10 cellular contexts compared by ENCODE assay signal in genomic region chr5:10555134-10555733, GRCh38. TPM values are rescaled to one million over a fixed set of nuclear protein-coding genes. Genes with fewer than 3 reads are reported as not detected.
DNase-seq lines count a peak whose midpoint lies in the region; ATAC-seq and TF ChIP-seq lines count a peak whose summit lies in the region.
"Had no signal": no experiment of that assay in that cellular context is flagged by ENCODE, and none has a peak within 500 bp of the region (broad histone marks: within the 10 kb centered on the region; RNA-seq: fewer than 3 reads in every experiment).

No MANE protein-coding gene starts in this region.

- no peaks in the 10 kb centered on the region for H3K9me3 Mint-ChIP-seq in Calu3 (ENCODE audit: low read depth, unreplicated experiment)
- H3K9me3 Mint-ChIP-seq: dendritic cell treated with granulocyte-macrophage colony-stimulating factor and Interleukin-4, amounts not matched to agents 40 ng/mL and 50 ng/mL, for 4 days had no signal

- no peaks in the 10 kb centered on the region for H3K36me3 ChIP-seq in mesodermal cell (ENCODE audit: control insufficient read depth, insufficient read depth, low read length)
- no peaks in the 10 kb centered on the region for H3K36me3 ChIP-seq in esophagus squamous epithelium

- TF ChIP-seq POLR2A in esophagus squamous epithelium (IDR thresholded peaks at IDR 0.05), result no peak

- peaks cover 4% of the 10 kb centered on the region for H3K36me3 Mint-ChIP-seq in Calu3 (ENCODE audit: insufficient read depth, unreplicated experiment)

- H3K27ac ChIP-seq in mesodermal cell (ENCODE audit: low read depth, low read length, severe bottlenecking), result peak overlapping the region; percentile 89
- H3K27ac ChIP-seq in esophagus squamous epithelium, result no peak overlapping the region
- H3K27ac ChIP-seq: psoas muscle had no signal

- H3K4me1 Mint-ChIP-seq in Calu3 (ENCODE audit: low read depth, unreplicated experiment), result peaks cover 64% of the 10 kb centered on the region

- peaks cover 6% of the 10 kb centered on the region for H3K27me3 Mint-ChIP-seq in Calu3 (ENCODE audit: unreplicated experiment)

- CTCF ChIA-PET in Calu3 (lab: Charles Lee), result no interaction called here

- H3K27me3 ChIP-seq in esophagus squamous epithelium, result no peaks in the 10 kb centered on the region

- no peak for ATAC-seq in HG02970 (IDR thresholded peaks at IDR 0.05; ENCODE audit: low FRiP score, unreplicated experiment)
- ATAC-seq: psoas muscle had no signal

- H3K4me3 ChIP-seq in astrocyte of the cerebellum (ENCODE audit: low read depth, low read length) (no peak overlapping the region), mesodermal cell (ENCODE audit: extremely low read depth, insufficient read depth, low read length, poor library complexity, severe bottlenecking) (no peak overlapping the region), esophagus squamous epithelium (no peak overlapping the region)
- H3K4me3 ChIP-seq: psoas muscle had no signal

- peak; percentile 31 for DNase-seq in Calu3
- DNase-seq in M059J (ENCODE audit: low read depth), result peak; percentile 99
- peak; percentile 79 for DNase-seq in astrocyte of the cerebellum (ENCODE audit: low read depth)
- DNase-seq in esophagus squamous epithelium (lab: John Stamatoyannopoulos, UW), result no peak
- no peak for DNase-seq in NAMALWA (ENCODE audit: low spot score)
- DNase-seq in NCI-H2029 treated with DMSO at 0.1 percent for 48 hours (lab: John Stamatoyannopoulos, UW), result no peak
- DNase-seq: psoas muscle had no signal

- H3K4me3 Mint-ChIP-seq in Calu3 (ENCODE audit: low read depth, unreplicated experiment), result no peak overlapping the region
- H3K4me3 Mint-ChIP-seq: dendritic cell treated with granulocyte-macrophage colony-stimulating factor and Interleukin-4, amounts not matched to agents 40 ng/mL and 50 ng/mL, for 4 days had no signal

- no TSS peak for BruUV-seq in Calu3 (replicated peaks; lab: Mats Ljungman, UMichigan)

- H3K27ac Mint-ChIP-seq in Calu3 (ENCODE audit: unreplicated experiment), result peak overlapping the region; percentile 8
- H3K27ac Mint-ChIP-seq: dendritic cell treated with granulocyte-macrophage colony-stimulating factor and Interleukin-4, amounts not matched to agents 40 ng/mL and 50 ng/mL, for 4 days had no signal

- intact Hi-C loops in Calu3 (cut with micrococcal nuclease; ENCODE audit: unreplicated experiment), result loop anchor here (5.0 kb wide), 1 partner anchor 47 kb away; no protein-coding TSS in a partner anchor
- intact Hi-C loops in esophagus squamous epithelium (cut with DNase I), result no loop called here

- H3K4me1 ChIP-seq in mesodermal cell (ENCODE audit: control insufficient read depth, insufficient read depth, low read length, poor library complexity, severe bottlenecking) (peaks cover 76% of the 10 kb centered on the region), esophagus squamous epithelium (peaks cover 24 to 65% (median 47%) of the 10 kb centered on the region in 3 donors)
- H3K4me1 ChIP-seq: psoas muscle had no signal

- TF ChIP-seq CTCF in Calu3 (IDR thresholded peaks at IDR 0.05; ENCODE audit: unreplicated experiment) (no peak), astrocyte of the cerebellum (IDR thresholded peaks at IDR 0.05; ENCODE audit: low read depth, low read length, missing control alignments) (no peak), esophagus squamous epithelium (IDR thresholded peaks at IDR 0.05) (no peak)

- H3K9me3 ChIP-seq in mesodermal cell (ENCODE audit: control insufficient read depth, low read length), result no peaks in the 10 kb centered on the region
- H3K9me3 ChIP-seq in esophagus squamous epithelium, result no peaks in the 10 kb centered on the region
- H3K9me3 ChIP-seq: psoas muscle had no signal

- in situ Hi-C loops in astrocyte of the cerebellum (cut with HindIII; ENCODE audit: low sequenced_read_pairs), result no loop called here

- WGBS in mesodermal cell (ENCODE audit: insufficient coverage in 2 of 2), 2 experiments, result 57 to 70% methylated on average over 5 to 8 of the region's 10 CpGs
- 49 to 54% methylated on average over 10 of the region's 10 CpGs for WGBS in esophagus squamous epithelium, 2 donors

RNA-seq across cellular contexts. Expression of gene ANKRD33B, which starts 8.6 kb away (rescaled TPM):
- 2.9 and 3.6 TPM in 2 replicates for total RNA-seq in Calu3 (2022)
- total RNA-seq in M059J (2014; rRNA removed; shearing (Covaris generic)), result 0.49 and 1.9 TPM in 2 replicates
- polyA plus RNA-seq in mesodermal cell (2013, experiment 1 of 2), result 8.8 TPM
- 7.0 TPM for polyA plus RNA-seq in mesodermal cell (2013, experiment 2 of 2)
- total RNA-seq in esophagus squamous epithelium, result 1 to 10 TPM in 2 of 4 donors, under 1 TPM in 2; 0.57 to 6.5 (median 1.7) TPM

Comparison
In these comparisons a context has a peak if more than half of its experiments do, and no peak if none do; other contexts are left out.
1. DNase-seq: peak in Calu3 (single experiment), M059J (single experiment) and astrocyte of the cerebellum (single experiment); none in esophagus squamous epithelium (single experiment), NAMALWA (single experiment) and NCI-H2029 treated with DMSO at 0.1 percent for 48 hours (single experiment).